1 cellular context compared by ENCODE assay signal in the genomic region with DNA sequence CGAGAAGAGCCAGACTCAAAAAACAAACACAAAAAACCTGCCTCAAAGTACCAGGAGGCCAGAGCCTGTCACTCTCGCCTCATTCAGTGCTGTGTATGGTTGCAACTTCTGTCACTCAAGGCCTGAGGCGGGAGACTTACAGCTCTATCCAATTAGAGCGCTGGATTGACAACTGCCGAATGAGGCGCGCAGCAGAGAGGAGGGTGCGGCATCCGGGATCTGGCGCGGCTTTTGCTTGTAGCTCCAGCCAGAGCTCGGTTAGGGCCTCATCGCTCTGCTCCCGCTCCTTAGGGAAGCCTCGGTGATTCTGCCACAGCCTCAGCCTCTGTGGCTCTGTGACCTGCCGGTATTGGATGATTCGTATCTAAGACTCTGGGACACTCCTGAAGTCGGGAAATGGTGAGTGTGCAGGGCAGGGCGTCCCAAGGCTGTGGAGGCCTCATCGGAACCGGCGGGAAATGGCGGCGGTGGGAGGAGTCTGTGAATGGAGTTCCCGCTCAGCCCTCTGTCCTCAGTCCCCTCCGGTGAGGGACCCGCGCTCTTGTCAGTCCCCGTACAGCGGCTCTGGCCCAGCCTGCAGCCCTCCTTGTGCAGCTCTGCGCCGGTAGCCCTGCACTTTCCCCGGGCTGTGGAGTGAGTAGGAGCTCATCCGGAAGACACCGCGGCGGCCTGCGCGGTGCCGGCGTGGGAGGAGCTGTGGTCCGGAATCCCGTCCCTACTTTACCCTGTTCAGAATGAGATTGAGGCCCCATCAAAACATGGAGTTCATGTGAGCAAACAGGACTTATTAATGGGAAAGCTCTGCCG.
TF ChIP-seq lines count a peak whose summit lies in the region.

A gene (plus strand): TSS at position 227 of the 807 bp plus-strand sequence. CDS start 170 bp downstream, at position 397.

TF ChIP-seq in K562, 482 proteins besides CTCF, POLR2A, EP300 and RAD21 (continued from another document and continues in another):
- TF ChIP-seq, protein P1, sequence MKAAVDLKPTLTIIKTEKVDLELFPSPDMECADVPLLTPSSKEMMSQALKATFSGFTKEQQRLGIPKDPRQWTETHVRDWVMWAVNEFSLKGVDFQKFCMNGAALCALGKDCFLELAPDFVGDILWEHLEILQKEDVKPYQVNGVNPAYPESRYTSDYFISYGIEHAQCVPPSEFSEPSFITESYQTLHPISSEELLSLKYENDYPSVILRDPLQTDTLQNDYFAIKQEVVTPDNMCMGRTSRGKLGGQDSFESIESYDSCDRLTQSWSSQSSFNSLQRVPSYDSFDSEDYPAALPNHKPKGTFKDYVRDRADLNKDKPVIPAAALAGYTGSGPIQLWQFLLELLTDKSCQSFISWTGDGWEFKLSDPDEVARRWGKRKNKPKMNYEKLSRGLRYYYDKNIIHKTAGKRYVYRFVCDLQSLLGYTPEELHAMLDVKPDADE (conservative IDR thresholded peaks at IDR 0.05; ENCODE audit: control insufficient read depth, low read depth, low read length): 0 out of 2 replicates have a peak, but pooled peaks have one; percentile 22
- TF ChIP-seq ZNF561 (CRISPR knock-in tag; conservative IDR thresholded peaks at IDR 0.05) (no peak), RBM22 (IDR thresholded peaks at IDR 0.05; ENCODE audit: low read depth, low read length, poor library complexity, severe bottlenecking) (peak; percentile 49), ZNF324 (CRISPR knock-in tag; IDR thresholded peaks at IDR 0.05) (no peak), SLC30A9 (CRISPR knock-in tag; IDR thresholded peaks at IDR 0.05) (no peak), ZNF184 (CRISPR knock-in tag; IDR thresholded peaks at IDR 0.05) (no peak), SREBF2 (CRISPR knock-in tag; IDR thresholded peaks at IDR 0.05) (no peak), RBBP5 (IDR thresholded peaks at IDR 0.05; ENCODE audit: borderline replicate concordance, insufficient read depth, low read length, poor library complexity, severe bottlenecking) (peak; percentile 64), ZNF282 (CRISPR knock-in tag; IDR thresholded peaks at IDR 0.05) (no peak), FOXA3 (CRISPR knock-in tag; conservative IDR thresholded peaks at IDR 0.05 in 1 of 2, IDR thresholded peaks at IDR 0.05 in 1 of 2) (no peak), ERF (CRISPR knock-in tag; IDR thresholded peaks at IDR 0.05) (no peak), COPS2 (conservative IDR thresholded peaks at IDR 0.05) (no peak), ZEB2 (IDR thresholded peaks at IDR 0.05) (no peak), CTBP1 (IDR thresholded peaks at IDR 0.05; ENCODE audit: borderline replicate concordance) (no peak), NEUROD1 (IDR thresholded peaks at IDR 0.05; ENCODE audit: borderline replicate concordance, low read depth, low read length, partially characterized antibody) (peak; percentile 77), STAT5A (IDR thresholded peaks at IDR 0.05; ENCODE audit: borderline replicate concordance, low read length) (no peak), CBX3 (IDR thresholded peaks at IDR 0.05; ENCODE audit: borderline replicate concordance in 1 of 2, low read length in 2 of 2) (no peak; a peak in 1 of 3 replicates), TBP (optimal IDR thresholded peaks at IDR 0.05; ENCODE audit: low read depth, low read length) (peak; percentile 82), NCOA2 (IDR thresholded peaks at IDR 0.05; ENCODE audit: partially characterized antibody in 2 of 2) (no peak), ELF4 (CRISPR knock-in tag; IDR thresholded peaks at IDR 0.05) (no peak), ETS2 (tag; IDR thresholded peaks at IDR 0.05; ENCODE audit: borderline replicate concordance, poor library complexity, severe bottlenecking) (no peak), SMARCA5 (IDR thresholded peaks at IDR 0.05) (no peak), SP2 (IDR thresholded peaks at IDR 0.05; ENCODE audit: extremely low read depth, low read depth, low read length, poor library complexity, severe bottlenecking) (peak; percentile 76), MYC (IDR thresholded peaks at IDR 0.05; ENCODE audit: low read depth, low read length) (peak; percentile 10; the same call in 1 of the 2 replicates), MYC (CRISPR knock-in tag; IDR thresholded peaks at IDR 0.05; ENCODE audit: borderline replicate concordance, low read depth) (no peak), ZNF239 (CRISPR knock-in tag; IDR thresholded peaks at IDR 0.05) (no peak), FOXJ3 (CRISPR knock-in tag; IDR thresholded peaks at IDR 0.05) (no peak), SMC3 (conservative IDR thresholded peaks at IDR 0.05; ENCODE audit: insufficient read depth, low read depth, low read length) (no peak), PRMT5 (CRISPR knock-in tag; IDR thresholded peaks at IDR 0.05) (no peak), U2AF2 (optimal IDR thresholded peaks at IDR 0.05; ENCODE audit: low read depth, low read length) (no peak)
- TF ChIP-seq, protein P2, sequence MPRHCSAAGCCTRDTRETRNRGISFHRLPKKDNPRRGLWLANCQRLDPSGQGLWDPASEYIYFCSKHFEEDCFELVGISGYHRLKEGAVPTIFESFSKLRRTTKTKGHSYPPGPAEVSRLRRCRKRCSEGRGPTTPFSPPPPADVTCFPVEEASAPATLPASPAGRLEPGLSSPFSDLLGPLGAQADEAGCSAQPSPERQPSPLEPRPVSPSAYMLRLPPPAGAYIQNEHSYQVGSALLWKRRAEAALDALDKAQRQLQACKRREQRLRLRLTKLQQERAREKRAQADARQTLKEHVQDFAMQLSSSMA (CRISPR knock-in tag; IDR thresholded peaks at IDR 0.05): no peak
- TF ChIP-seq, protein P3, sequence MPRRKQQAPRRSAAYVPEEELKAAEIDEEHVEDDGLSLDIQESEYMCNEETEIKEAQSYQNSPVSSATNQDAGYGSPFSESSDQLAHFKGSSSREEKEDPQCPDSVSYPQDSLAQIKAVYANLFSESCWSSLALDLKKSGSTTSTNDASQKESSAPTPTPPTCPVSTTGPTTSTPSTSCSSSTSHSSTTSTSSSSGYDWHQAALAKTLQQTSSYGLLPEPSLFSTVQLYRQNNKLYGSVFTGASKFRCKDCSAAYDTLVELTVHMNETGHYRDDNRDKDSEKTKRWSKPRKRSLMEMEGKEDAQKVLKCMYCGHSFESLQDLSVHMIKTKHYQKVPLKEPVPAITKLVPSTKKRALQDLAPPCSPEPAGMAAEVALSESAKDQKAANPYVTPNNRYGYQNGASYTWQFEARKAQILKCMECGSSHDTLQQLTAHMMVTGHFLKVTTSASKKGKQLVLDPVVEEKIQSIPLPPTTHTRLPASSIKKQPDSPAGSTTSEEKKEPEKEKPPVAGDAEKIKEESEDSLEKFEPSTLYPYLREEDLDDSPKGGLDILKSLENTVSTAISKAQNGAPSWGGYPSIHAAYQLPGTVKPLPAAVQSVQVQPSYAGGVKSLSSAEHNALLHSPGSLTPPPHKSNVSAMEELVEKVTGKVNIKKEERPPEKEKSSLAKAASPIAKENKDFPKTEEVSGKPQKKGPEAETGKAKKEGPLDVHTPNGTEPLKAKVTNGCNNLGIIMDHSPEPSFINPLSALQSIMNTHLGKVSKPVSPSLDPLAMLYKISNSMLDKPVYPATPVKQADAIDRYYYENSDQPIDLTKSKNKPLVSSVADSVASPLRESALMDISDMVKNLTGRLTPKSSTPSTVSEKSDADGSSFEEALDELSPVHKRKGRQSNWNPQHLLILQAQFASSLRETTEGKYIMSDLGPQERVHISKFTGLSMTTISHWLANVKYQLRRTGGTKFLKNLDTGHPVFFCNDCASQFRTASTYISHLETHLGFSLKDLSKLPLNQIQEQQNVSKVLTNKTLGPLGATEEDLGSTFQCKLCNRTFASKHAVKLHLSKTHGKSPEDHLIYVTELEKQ (CRISPR knock-in tag; IDR thresholded peaks at IDR 0.05): no peak
- TF ChIP-seq, protein P4, sequence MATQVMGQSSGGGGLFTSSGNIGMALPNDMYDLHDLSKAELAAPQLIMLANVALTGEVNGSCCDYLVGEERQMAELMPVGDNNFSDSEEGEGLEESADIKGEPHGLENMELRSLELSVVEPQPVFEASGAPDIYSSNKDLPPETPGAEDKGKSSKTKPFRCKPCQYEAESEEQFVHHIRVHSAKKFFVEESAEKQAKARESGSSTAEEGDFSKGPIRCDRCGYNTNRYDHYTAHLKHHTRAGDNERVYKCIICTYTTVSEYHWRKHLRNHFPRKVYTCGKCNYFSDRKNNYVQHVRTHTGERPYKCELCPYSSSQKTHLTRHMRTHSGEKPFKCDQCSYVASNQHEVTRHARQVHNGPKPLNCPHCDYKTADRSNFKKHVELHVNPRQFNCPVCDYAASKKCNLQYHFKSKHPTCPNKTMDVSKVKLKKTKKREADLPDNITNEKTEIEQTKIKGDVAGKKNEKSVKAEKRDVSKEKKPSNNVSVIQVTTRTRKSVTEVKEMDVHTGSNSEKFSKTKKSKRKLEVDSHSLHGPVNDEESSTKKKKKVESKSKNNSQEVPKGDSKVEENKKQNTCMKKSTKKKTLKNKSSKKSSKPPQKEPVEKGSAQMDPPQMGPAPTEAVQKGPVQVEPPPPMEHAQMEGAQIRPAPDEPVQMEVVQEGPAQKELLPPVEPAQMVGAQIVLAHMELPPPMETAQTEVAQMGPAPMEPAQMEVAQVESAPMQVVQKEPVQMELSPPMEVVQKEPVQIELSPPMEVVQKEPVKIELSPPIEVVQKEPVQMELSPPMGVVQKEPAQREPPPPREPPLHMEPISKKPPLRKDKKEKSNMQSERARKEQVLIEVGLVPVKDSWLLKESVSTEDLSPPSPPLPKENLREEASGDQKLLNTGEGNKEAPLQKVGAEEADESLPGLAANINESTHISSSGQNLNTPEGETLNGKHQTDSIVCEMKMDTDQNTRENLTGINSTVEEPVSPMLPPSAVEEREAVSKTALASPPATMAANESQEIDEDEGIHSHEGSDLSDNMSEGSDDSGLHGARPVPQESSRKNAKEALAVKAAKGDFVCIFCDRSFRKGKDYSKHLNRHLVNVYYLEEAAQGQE (CRISPR knock-in tag; IDR thresholded peaks at IDR 0.05; ENCODE audit: low read depth): no peak
- TF ChIP-seq, protein P5, sequence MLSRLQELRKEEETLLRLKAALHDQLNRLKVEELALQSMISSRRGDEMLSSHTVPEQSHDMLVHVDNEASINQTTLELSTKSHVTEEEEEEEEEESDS (CRISPR knock-in tag; IDR thresholded peaks at IDR 0.05): no peak
- TF ChIP-seq, protein P6, sequence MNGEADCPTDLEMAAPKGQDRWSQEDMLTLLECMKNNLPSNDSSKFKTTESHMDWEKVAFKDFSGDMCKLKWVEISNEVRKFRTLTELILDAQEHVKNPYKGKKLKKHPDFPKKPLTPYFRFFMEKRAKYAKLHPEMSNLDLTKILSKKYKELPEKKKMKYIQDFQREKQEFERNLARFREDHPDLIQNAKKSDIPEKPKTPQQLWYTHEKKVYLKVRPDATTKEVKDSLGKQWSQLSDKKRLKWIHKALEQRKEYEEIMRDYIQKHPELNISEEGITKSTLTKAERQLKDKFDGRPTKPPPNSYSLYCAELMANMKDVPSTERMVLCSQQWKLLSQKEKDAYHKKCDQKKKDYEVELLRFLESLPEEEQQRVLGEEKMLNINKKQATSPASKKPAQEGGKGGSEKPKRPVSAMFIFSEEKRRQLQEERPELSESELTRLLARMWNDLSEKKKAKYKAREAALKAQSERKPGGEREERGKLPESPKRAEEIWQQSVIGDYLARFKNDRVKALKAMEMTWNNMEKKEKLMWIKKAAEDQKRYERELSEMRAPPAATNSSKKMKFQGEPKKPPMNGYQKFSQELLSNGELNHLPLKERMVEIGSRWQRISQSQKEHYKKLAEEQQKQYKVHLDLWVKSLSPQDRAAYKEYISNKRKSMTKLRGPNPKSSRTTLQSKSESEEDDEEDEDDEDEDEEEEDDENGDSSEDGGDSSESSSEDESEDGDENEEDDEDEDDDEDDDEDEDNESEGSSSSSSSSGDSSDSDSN (IDR thresholded peaks at IDR 0.05; ENCODE audit: borderline replicate concordance in 1 of 2, low read depth in 2 of 2, low read length in 2 of 2): 0 out of 4 replicates have a peak, but pooled peaks of 1 of the 2 experiments have one; percentile 44
- TF ChIP-seq, protein P7, sequence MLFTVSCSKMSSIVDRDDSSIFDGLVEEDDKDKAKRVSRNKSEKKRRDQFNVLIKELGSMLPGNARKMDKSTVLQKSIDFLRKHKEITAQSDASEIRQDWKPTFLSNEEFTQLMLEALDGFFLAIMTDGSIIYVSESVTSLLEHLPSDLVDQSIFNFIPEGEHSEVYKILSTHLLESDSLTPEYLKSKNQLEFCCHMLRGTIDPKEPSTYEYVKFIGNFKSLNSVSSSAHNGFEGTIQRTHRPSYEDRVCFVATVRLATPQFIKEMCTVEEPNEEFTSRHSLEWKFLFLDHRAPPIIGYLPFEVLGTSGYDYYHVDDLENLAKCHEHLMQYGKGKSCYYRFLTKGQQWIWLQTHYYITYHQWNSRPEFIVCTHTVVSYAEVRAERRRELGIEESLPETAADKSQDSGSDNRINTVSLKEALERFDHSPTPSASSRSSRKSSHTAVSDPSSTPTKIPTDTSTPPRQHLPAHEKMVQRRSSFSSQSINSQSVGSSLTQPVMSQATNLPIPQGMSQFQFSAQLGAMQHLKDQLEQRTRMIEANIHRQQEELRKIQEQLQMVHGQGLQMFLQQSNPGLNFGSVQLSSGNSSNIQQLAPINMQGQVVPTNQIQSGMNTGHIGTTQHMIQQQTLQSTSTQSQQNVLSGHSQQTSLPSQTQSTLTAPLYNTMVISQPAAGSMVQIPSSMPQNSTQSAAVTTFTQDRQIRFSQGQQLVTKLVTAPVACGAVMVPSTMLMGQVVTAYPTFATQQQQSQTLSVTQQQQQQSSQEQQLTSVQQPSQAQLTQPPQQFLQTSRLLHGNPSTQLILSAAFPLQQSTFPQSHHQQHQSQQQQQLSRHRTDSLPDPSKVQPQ (CRISPR knock-in tag; IDR thresholded peaks at IDR 0.05; ENCODE audit: borderline replicate concordance): no peak
- TF ChIP-seq, protein P8, sequence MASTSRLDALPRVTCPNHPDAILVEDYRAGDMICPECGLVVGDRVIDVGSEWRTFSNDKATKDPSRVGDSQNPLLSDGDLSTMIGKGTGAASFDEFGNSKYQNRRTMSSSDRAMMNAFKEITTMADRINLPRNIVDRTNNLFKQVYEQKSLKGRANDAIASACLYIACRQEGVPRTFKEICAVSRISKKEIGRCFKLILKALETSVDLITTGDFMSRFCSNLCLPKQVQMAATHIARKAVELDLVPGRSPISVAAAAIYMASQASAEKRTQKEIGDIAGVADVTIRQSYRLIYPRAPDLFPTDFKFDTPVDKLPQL (IDR thresholded peaks at IDR 0.05; ENCODE audit: extremely low read depth, insufficient read length): no peak
- TF ChIP-seq, protein P9, sequence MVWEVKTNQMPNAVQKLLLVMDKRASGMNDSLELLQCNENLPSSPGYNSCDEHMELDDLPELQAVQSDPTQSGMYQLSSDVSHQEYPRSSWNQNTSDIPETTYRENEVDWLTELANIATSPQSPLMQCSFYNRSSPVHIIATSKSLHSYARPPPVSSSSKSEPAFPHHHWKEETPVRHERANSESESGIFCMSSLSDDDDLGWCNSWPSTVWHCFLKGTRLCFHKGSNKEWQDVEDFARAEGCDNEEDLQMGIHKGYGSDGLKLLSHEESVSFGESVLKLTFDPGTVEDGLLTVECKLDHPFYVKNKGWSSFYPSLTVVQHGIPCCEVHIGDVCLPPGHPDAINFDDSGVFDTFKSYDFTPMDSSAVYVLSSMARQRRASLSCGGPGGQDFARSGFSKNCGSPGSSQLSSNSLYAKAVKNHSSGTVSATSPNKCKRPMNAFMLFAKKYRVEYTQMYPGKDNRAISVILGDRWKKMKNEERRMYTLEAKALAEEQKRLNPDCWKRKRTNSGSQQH (CRISPR knock-in tag; IDR thresholded peaks at IDR 0.05): no peak
